ENCODE assay signal across 9 cellular contexts in the genomic region with DNA sequence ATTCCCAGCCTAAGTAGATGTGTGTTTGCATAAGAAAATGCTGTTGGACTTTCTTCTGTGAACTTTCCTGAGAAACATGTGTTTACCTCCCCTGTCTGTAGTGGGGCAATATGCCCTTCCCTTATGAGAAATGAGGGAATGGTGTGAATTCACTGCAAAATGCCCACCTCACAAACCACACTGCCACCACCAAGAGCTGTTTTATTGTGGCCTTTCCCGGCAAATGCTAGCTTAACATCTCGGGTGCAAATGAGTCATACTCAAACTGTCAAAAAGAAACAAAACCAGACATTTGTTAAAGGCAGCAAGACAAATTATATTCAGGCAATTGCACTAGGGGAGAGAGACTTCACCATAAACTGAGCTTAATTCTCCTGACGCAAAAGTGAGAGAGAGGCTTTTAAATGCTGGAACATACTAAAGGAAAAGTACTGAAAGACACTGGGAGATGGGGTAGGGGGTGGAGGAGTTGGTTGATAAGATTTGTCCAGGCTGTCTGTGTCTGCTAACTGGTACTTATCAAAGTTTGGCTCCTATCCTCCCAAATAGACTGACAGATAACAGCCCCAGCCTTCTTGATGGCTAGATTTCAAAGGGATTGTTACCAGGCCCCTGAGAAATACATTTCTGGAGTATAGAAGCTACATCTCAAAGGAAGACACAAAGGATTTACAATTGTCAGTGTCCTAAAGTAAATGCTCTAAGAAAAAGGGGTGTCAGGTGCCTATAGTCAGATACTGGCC.
"Had no signal": no experiment of that assay in that cellular context is flagged by ENCODE, and none has a peak within 500 bp of the region (broad histone marks: within the 10 kb centered on the region; RNA-seq: fewer than 3 reads in every experiment).

No MANE protein-coding gene starts in this region.

- DNase-seq: activated CD4-positive, CD25-positive, alpha-beta regulatory T cell; activated CD8-positive, alpha-beta memory T cell treated with anti-CD3 and anti-CD28 coated beads, Interleukin-2, amount 10 ng/mL, durations not matched to agents 7 days and 5 days; activated gamma-delta T cell; activated T-cell treated with anti-CD3 and anti-CD28 coated beads, Interleukin-2, amount 50 U/mL, for 4 hours; left ventricle myocardium superior; thyroid gland had no signal

- H3K9me3 ChIP-seq: right atrium auricular region, thyroid gland, vagina had no signal

- H3K27ac ChIP-seq: right atrium auricular region, skin epidermis, thyroid gland, vagina had no signal

- H3K36me3 ChIP-seq: right atrium auricular region, thyroid gland, vagina had no signal

- ATAC-seq: activated CD8-positive, alpha-beta memory T cell treated with anti-CD3 and anti-CD28 coated beads, Interleukin-2, amount 10 ng/mL, durations not matched to agents 7 days and 5 days; activated T-cell treated with anti-CD3 and anti-CD28 coated beads, Interleukin-2, amount 50 U/mL, for 4 hours; left ventricle myocardium superior had no signal

- H3K27me3 ChIP-seq: right atrium auricular region, thyroid gland, vagina had no signal

- H3K4me1 ChIP-seq: right atrium auricular region, thyroid gland, vagina had no signal

- H3K4me3 ChIP-seq: right atrium auricular region, skin epidermis, thyroid gland, vagina had no signal
